Comparison of ENCODE assay signal across 8 cellular contexts in genomic region chr2:109128048-109128465, GRCh38. TPM values are rescaled to one million over a fixed set of nuclear protein-coding genes. Genes with fewer than 3 reads are reported as not detected.
DNase-seq lines count a peak whose midpoint lies in the region; ATAC-seq and TF ChIP-seq lines count a peak whose summit lies in the region.

No MANE protein-coding gene starts in this region.

- TF ChIP-seq POLR2A in upper lobe of left lung (IDR thresholded peaks at IDR 0.05): peak in 2 of 4 donors; percentile 29 to 40

- H3K27ac ChIP-seq in angular gyrus (ENCODE audit: low read depth, low read length) (peak overlapping the region; percentile 35), upper lobe of left lung (peak overlapping the region; percentile 85 to 90 (median 86))

- H3K4me1 ChIP-seq in upper lobe of left lung: peaks cover 12 to 43% (median 15%) of the 10 kb centered on the region in 4 donors

- no peaks in the 10 kb centered on the region for H3K9me3 ChIP-seq in upper lobe of left lung

- DNase-seq in AG08396 (ENCODE audit: low spot score) (peak; percentile 93), NCI-H1105 (lab: John Stamatoyannopoulos, UW) (peak; percentile 64), T-helper 1 cell (peak in 4 of 5 donors; percentile 37 to 49 (median 44)), left ventricle myocardium superior (peak; percentile 89), posterior cingulate gyrus (peak; percentile 67 to 96 (median 79)), upper lobe of left lung (peak; percentile 73 to 95)

- peak; percentile 82 to 94 (median 92) for TF ChIP-seq CTCF in upper lobe of left lung (IDR thresholded peaks at IDR 0.05)

- no peaks in the 10 kb centered on the region for H3K36me3 ChIP-seq in upper lobe of left lung

- peaks cover 0 to 10% (median 4%) of the 10 kb centered on the region in 4 donors for H3K27me3 ChIP-seq in upper lobe of left lung

- H3K4me3 ChIP-seq in upper lobe of left lung: peak overlapping the region; percentile 59 to 75 (median 67)

- intact Hi-C loops in left ventricle myocardium superior (cut with micrococcal nuclease) (loop anchor here (10.0 kb wide), 1 partner anchor 387 kb away; no protein-coding TSS in a partner anchor), posterior cingulate gyrus (cut with DNase I) (no loop called here)

- 0 to 1% methylated on average over 7 to 40 of the region's 46 CpGs for WGBS in upper lobe of left lung, 2 donors

- ATAC-seq in GM19438 (IDR thresholded peaks at IDR 0.05; ENCODE audit: low read depth, unreplicated experiment) (peak; percentile 42), left ventricle myocardium superior (peak; percentile 90), upper lobe of left lung (ENCODE audit: low FRiP score in 2 of 2) (peak; percentile 78 to 87)

- no peak for TF ChIP-seq EP300 in upper lobe of left lung (IDR thresholded peaks at IDR 0.05)

RNA-seq across cellular contexts. Expression of gene SH3RF3, which starts 0.9 kb away (rescaled TPM):
- total RNA-seq in left ventricle myocardium superior: 7.4 TPM
- total RNA-seq in upper lobe of left lung: 10 to 100 TPM in 1 of 6 donors, 1 to 10 TPM in 5; 4.1 to 21.0 (median 8.0) TPM

Comparison
In these comparisons a context has a peak if more than half of its experiments do, and no peak if none do; other contexts are left out.
1. Peak in every context shown above with its lines: DNase-seq, ATAC-seq, H3K4me3 ChIP-seq and H3K27ac ChIP-seq.